Comparison of ENCODE assay signal across 27 cellular contexts in the genomic region with DNA sequence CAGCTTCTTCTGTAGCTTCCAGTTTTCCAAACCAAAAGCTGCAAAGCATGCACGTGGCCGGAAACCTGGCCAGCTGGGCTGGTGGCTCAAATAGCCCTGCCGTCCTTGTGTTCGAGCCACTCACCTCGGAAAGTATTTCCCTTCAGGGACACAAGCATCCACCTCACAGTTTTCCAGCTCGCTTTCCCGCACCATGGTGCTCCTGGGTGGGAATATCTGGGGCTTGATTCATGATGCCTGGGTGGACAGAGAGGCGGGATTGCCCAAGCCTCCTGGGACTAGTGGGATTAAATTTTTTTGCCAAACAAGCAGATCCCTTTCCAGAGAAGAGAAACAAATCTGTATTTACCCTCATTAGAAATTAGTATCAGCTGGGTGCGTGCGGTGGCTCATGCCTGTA. TPM values are rescaled to one million over a fixed set of nuclear protein-coding genes. Genes with fewer than 3 reads are reported as not detected.
A peak's percentile ranks its signal among the peaks of the same experiment; 100 is the strongest.
DNase-seq lines count a peak whose midpoint lies in the region; ATAC-seq and TF ChIP-seq lines count a peak whose summit lies in the region.
"Had no signal": no experiment of that assay in that cellular context is flagged by ENCODE, and none has a peak within 500 bp of the region (broad histone marks: within the 10 kb centered on the region; RNA-seq: fewer than 3 reads in every experiment).

No MANE protein-coding gene starts in this region.

- H3K36me3 Mint-ChIP-seq in activated naive CD4-positive, alpha-beta T cell treated with anti-CD3 and anti-CD28 coated beads, Interleukin-2, amount 10 ng/mL, durations not matched to agents 7 days and 5 days = peaks cover 12% of the 10 kb centered on the region

- H3K27me3 Mint-ChIP-seq in activated naive CD4-positive, alpha-beta T cell treated with anti-CD3 and anti-CD28 coated beads, Interleukin-2, amount 10 ng/mL, durations not matched to agents 7 days and 5 days = no peaks in the 10 kb centered on the region
- H3K27me3 Mint-ChIP-seq: CD4-positive, alpha-beta T cell had no signal

- no peak overlapping the region for H2AK5ac ChIP-seq in IMR-90 (ENCODE audit: low read depth, low read length)
- no peak overlapping the region for H2AK5ac ChIP-seq in mesenchymal stem cell (ENCODE audit: low read length, severe bottlenecking)

- no TSS peak for BruUV-seq in IMR-90 (replicated peaks; lab: Mats Ljungman, UMichigan)

- no peak overlapping the region for H3K27ac ChIP-seq in IMR-90 (ENCODE audit: insufficient read depth, low read length)
- no peak overlapping the region for H3K27ac ChIP-seq in mesenchymal stem cell (ENCODE audit: low read length, poor library complexity, severe bottlenecking)
- no peak overlapping the region for H3K27ac ChIP-seq in tibial nerve
- H3K27ac ChIP-seq: BLaER1, KMS-11 had no signal

- H2BK20ac ChIP-seq in IMR-90 (ENCODE audit: low read depth, low read length) = no peak overlapping the region

- H3K9ac ChIP-seq in IMR-90 (ENCODE audit: low read depth, low read length) (no peak overlapping the region), mesenchymal stem cell (ENCODE audit: low read length) (peak overlapping the region; percentile 14)
- H3K9ac ChIP-seq: BLaER1, KMS-11 had no signal

- ATAC-seq in IMR-90 (ENCODE audit: low read depth) (no peak), HG02852 (IDR thresholded peaks at IDR 0.05; ENCODE audit: unreplicated experiment) (no peak)
- ATAC-seq: GM12878, Right ventricle myocardium inferior had no signal

- no peak for TF ChIP-seq EP300 in tibial nerve (IDR thresholded peaks at IDR 0.05)

- no peak for TF ChIP-seq POLR2A in IMR-90 (IDR thresholded peaks at IDR 0.05; ENCODE audit: low read depth, low read length)
- TF ChIP-seq POLR2A in tibial nerve (IDR thresholded peaks at IDR 0.05) = no peak

- H3K36me3 ChIP-seq in IMR-90 (ENCODE audit: control insufficient read depth, insufficient read depth, low read length) (peaks cover 7% of the 10 kb centered on the region; the same call in 1 of the 2 replicates), mesenchymal stem cell (ENCODE audit: control insufficient read depth in 1 of 2, insufficient read depth in 2 of 2, low read depth in 1 of 2, low read length in 2 of 2) (peaks cover 16 to 23% of the 10 kb centered on the region in 2 experiments), tibial nerve (peaks cover 0 to 46% (median 0%) of the 10 kb centered on the region in 3 donors)

- H3K23ac ChIP-seq in IMR-90 (ENCODE audit: low read depth, low read length) (no peak overlapping the region), mesenchymal stem cell (ENCODE audit: low read length in 2 of 2) (no peak overlapping the region)

- H3K4me2 ChIP-seq in IMR-90 (ENCODE audit: low read depth, low read length) (no peak overlapping the region), mesenchymal stem cell (ENCODE audit: low read length, poor library complexity, severe bottlenecking) (no peak overlapping the region)
- H3K4me2 ChIP-seq: BLaER1, KMS-11 had no signal

- H3K4me1 ChIP-seq in IMR-90 (ENCODE audit: control insufficient read depth, insufficient read depth, low read length) (no peaks in the 10 kb centered on the region), mesenchymal stem cell (ENCODE audit: control insufficient read depth, insufficient read depth, low read depth, low read length) (peaks cover 4% of the 10 kb centered on the region), tibial nerve (no peaks in the 10 kb centered on the region)
- H3K4me1 ChIP-seq: Caco-2 had no signal

- H2AK9ac ChIP-seq in IMR-90 (replicated peaks; ENCODE audit: low read depth, low read length, poor library complexity) = peak overlapping the region; percentile 8

- intact Hi-C loops in IMR-90 (cut with micrococcal nuclease) = no loop called here

- no peak for TF ChIP-seq RAD21 in IMR-90 (IDR thresholded peaks at IDR 0.05; ENCODE audit: low read length)

- no peaks in the 10 kb centered on the region for H4K20me1 ChIP-seq in IMR-90 (ENCODE audit: insufficient read depth, low read length)
- H4K20me1 ChIP-seq: BLaER1 had no signal

- no peak overlapping the region for H2BK15ac ChIP-seq in IMR-90 (ENCODE audit: low read depth, low read length)
- no peak overlapping the region for H2BK15ac ChIP-seq in mesenchymal stem cell (ENCODE audit: low read depth, poor library complexity, severe bottlenecking)

- H3K9me3 Mint-ChIP-seq in activated naive CD4-positive, alpha-beta T cell treated with anti-CD3 and anti-CD28 coated beads, Interleukin-2, amount 10 ng/mL, durations not matched to agents 7 days and 5 days = no peaks in the 10 kb centered on the region
- H3K9me3 Mint-ChIP-seq: CD4-positive, alpha-beta T cell; HFFc6 had no signal

- DNase-seq in activated naive CD4-positive, alpha-beta T cell treated with anti-CD3 and anti-CD28 coated beads, Interleukin-2, amount 10 ng/mL, durations not matched to agents 7 days and 5 days = no peak
- no peak for DNase-seq in activated naive CD4-positive, alpha-beta T cell treated with anti-CD3 and anti-CD28 coated beads, Interleukin-2, amount 50 U/mL, for 16 hours
- DNase-seq in IMR-90 (no peak), mesenchymal stem cell (no peak), tibial nerve (ENCODE audit: low spot score in 2 of 2) (no peak), NCI-H1694 (lab: John Stamatoyannopoulos, UW) (no peak)
- DNase-seq: Caco-2; CD4-positive, alpha-beta T cell; DMS 273 treated with DMSO at 0.1 percent for 48 hours; DMS79 treated with DMSO at 0.1 percent for 48 hours; H7; HFFc6; NCI-H1105; NCI-H146; NCI-H2029 treated with DMSO at 0.1 percent for 48 hours; NCI-H2171; NCI-H345; NCI-H524; NCI-H774; SW 1271 had no signal

- no peak overlapping the region for H2BK120ac ChIP-seq in IMR-90 (ENCODE audit: low read depth, low read length)
- no peak overlapping the region for H2BK120ac ChIP-seq in mesenchymal stem cell (ENCODE audit: low read depth, low read length)

- H3K4me1 Mint-ChIP-seq in activated naive CD4-positive, alpha-beta T cell treated with anti-CD3 and anti-CD28 coated beads, Interleukin-2, amount 10 ng/mL, durations not matched to agents 7 days and 5 days = peaks cover 3% of the 10 kb centered on the region

- no peak overlapping the region for H4K5ac ChIP-seq in IMR-90 (ENCODE audit: low read depth, low read length)

- no peaks in the 10 kb centered on the region for H3K9me3 ChIP-seq in IMR-90 (ENCODE audit: control insufficient read depth, insufficient read depth, low read length)
- H3K9me3 ChIP-seq in mesenchymal stem cell (ENCODE audit: control insufficient read depth, low read length) = no peaks in the 10 kb centered on the region
- no peaks in the 10 kb centered on the region for H3K9me3 ChIP-seq in tibial nerve
- H3K9me3 ChIP-seq: BLaER1, Caco-2 had no signal

- dilution Hi-C loops in IMR-90 (cut with HindIII; ENCODE audit: low sequenced_read_pairs, unreplicated experiment) = no loop called here

- H4K8ac ChIP-seq in IMR-90 (ENCODE audit: low read depth in 2 of 2, low read length in 2 of 2) = no peak overlapping the region
- no peak overlapping the region for H4K8ac ChIP-seq in mesenchymal stem cell (ENCODE audit: low read length)

- no peak overlapping the region for H2AFZ ChIP-seq in IMR-90 (replicated peaks; ENCODE audit: low read length, poor library complexity)
- no peak overlapping the region for H2AFZ ChIP-seq in mesenchymal stem cell (ENCODE audit: low read depth, low read length)

- peak overlapping the region; percentile 14 for H3K27ac Mint-ChIP-seq in activated naive CD4-positive, alpha-beta T cell treated with anti-CD3 and anti-CD28 coated beads, Interleukin-2, amount 10 ng/mL, durations not matched to agents 7 days and 5 days
- H3K27ac Mint-ChIP-seq: CD4-positive, alpha-beta T cell; HFFc6 had no signal

- H3K27me3 ChIP-seq in IMR-90 (ENCODE audit: control insufficient read depth, insufficient read depth, low read length) (no peaks in the 10 kb centered on the region), mesenchymal stem cell (ENCODE audit: control insufficient read depth in 1 of 2, insufficient read depth in 1 of 2, low read length in 2 of 2) (no peaks in the 10 kb centered on the region), tibial nerve (no peaks in the 10 kb centered on the region)
- H3K27me3 ChIP-seq: BLaER1 had no signal

- H3K4me3 Mint-ChIP-seq in activated naive CD4-positive, alpha-beta T cell treated with anti-CD3 and anti-CD28 coated beads, Interleukin-2, amount 10 ng/mL, durations not matched to agents 7 days and 5 days = no peak overlapping the region
- H3K4me3 Mint-ChIP-seq: CD4-positive, alpha-beta T cell; HFFc6 had no signal

- no peak overlapping the region for H2BK5ac ChIP-seq in IMR-90 (ENCODE audit: low read depth, low read length, poor library complexity, severe bottlenecking)
- no peak overlapping the region for H2BK5ac ChIP-seq in mesenchymal stem cell (ENCODE audit: low read depth, low read length, poor library complexity, severe bottlenecking)

- 90% methylated on average over 2 of the region's 10 CpGs; no CpG with 5 or more reads in 1 of the 2 experiments for WGBS in IMR-90 (ENCODE audit: extremely low coverage in 2 of 2, insufficient read length in 1 of 2), 2 experiments
- 100% methylated on average over 4 of the region's 10 CpGs for WGBS in mesenchymal stem cell
- WGBS in tibial nerve, 2 donors = 81 to 84% methylated on average over 10 of the region's 10 CpGs

- H3K79me1 ChIP-seq in IMR-90 (ENCODE audit: low read depth in 1 of 2, low read length in 2 of 2) (0 out of 4 replicates have a peak, but pooled peaks cover 0 to 2% of the 10 kb centered on the region in 2 experiments), mesenchymal stem cell (replicated peaks; ENCODE audit: low read length, poor library complexity, severe bottlenecking) (peaks cover 1% of the 10 kb centered on the region)

- H3K9me1 ChIP-seq in IMR-90 (ENCODE audit: insufficient read depth, low read length) = no peaks in the 10 kb centered on the region

- CTCF ChIA-PET in activated naive CD4-positive, alpha-beta T cell treated with anti-CD3 and anti-CD28 coated beads, Interleukin-2, amount 10 ng/mL, durations not matched to agents 7 days and 5 days (lab: Charles Lee) = interaction anchor here (1.2 kb wide), 1 partner anchor 16 kb away, joined by 4 read pairs; no protein-coding TSS in a partner anchor
- CTCF ChIA-PET in IMR-90 (lab: Yijun Ruan, JAX) = no interaction called here

- no peak overlapping the region for H3K56ac ChIP-seq in IMR-90 (ENCODE audit: extremely low read depth, insufficient read depth, low read length)

- H3K4ac ChIP-seq in IMR-90 (ENCODE audit: low read depth, low read length) (no peak overlapping the region), mesenchymal stem cell (ENCODE audit: low read depth in 1 of 2, low read length in 2 of 2) (no peak overlapping the region)

- no peak for TF ChIP-seq CTCF in IMR-90 (conservative IDR thresholded peaks at IDR 0.05; ENCODE audit: low read depth, low read length)
- TF ChIP-seq CTCF in tibial nerve (IDR thresholded peaks at IDR 0.05) = no peak

- H3K18ac ChIP-seq in IMR-90 (ENCODE audit: low read depth, low read length) (no peak overlapping the region), mesenchymal stem cell (ENCODE audit: low read depth in 1 of 2, low read length in 2 of 2) (no peak overlapping the region)

- in situ Hi-C loops in IMR-90 (cut with MboI; ENCODE audit: low sequenced_read_pairs) = no loop called here

- no peak overlapping the region for H3K4me3 ChIP-seq in IMR-90 (ENCODE audit: insufficient read depth, low read depth, low read length)
- no peak overlapping the region for H3K4me3 ChIP-seq in mesenchymal stem cell (ENCODE audit: insufficient read depth in 1 of 2, low read depth in 1 of 2, low read length in 2 of 2)
- H3K4me3 ChIP-seq in tibial nerve = no peak overlapping the region
- H3K4me3 ChIP-seq: BLaER1, GM12878 had no signal

- H3K14ac ChIP-seq in IMR-90 (replicated peaks; ENCODE audit: low read depth, low read length) (no peak overlapping the region), mesenchymal stem cell (ENCODE audit: low read length in 2 of 2) (no peak overlapping the region)

- H4K91ac ChIP-seq in IMR-90 (ENCODE audit: insufficient read depth, low read depth, low read length) (no peak overlapping the region), mesenchymal stem cell (ENCODE audit: low read length) (no peak overlapping the region)

- POLR2A ChIA-PET in IMR-90 (lab: Charles Lee; ENCODE audit: unreplicated experiment) = no interaction called here

- no peak overlapping the region for H2BK12ac ChIP-seq in mesenchymal stem cell (ENCODE audit: low read length in 2 of 2)

RNA-seq across cellular contexts. Expression of a gene that starts 7.1 kb away (rescaled TPM):
- total RNA-seq in IMR-90 (2012; rRNA removed) = 17.2 and 18.3 TPM in 2 replicates
- 28.4 and 33.1 TPM in 2 replicates for polyA plus RNA-seq in IMR-90 (2012; rRNA removed)
- polyA plus RNA-seq in IMR-90 (2012; cell fraction: cytosol; rRNA removed) = 28.1 and 45.4 TPM in 2 replicates
- polyA plus RNA-seq in IMR-90 (2012; cell fraction: nucleus; rRNA removed; ENCODE audit: low replicate concordance) = 63.8 and 197 TPM in 2 replicates
- polyA plus RNA-seq in mesenchymal stem cell (2013, experiment 1 of 2) = 120 TPM
- polyA plus RNA-seq in mesenchymal stem cell (2013, experiment 2 of 2) = 109 TPM
- total RNA-seq in tibial nerve = 10 to 100 TPM; 32.7 to 49.4 (median 39.9) TPM

RNA-seq across cellular contexts. Expression of a gene that starts 16.3 kb away (rescaled TPM):
- total RNA-seq in IMR-90 (2012; rRNA removed) = not detected in 2 replicates
- 0.21 and 0.34 TPM in 2 replicates for polyA plus RNA-seq in IMR-90 (2012; rRNA removed)
- polyA plus RNA-seq in IMR-90 (2012; cell fraction: cytosol; rRNA removed) = 0.19 and 0.21 TPM in 2 replicates
- 0.11 and 0.23 TPM in 2 replicates for polyA plus RNA-seq in IMR-90 (2012; cell fraction: nucleus; rRNA removed; ENCODE audit: low replicate concordance)
- 0.06 TPM for polyA plus RNA-seq in mesenchymal stem cell (2013, experiment 1 of 2)
- polyA plus RNA-seq in mesenchymal stem cell (2013, experiment 2 of 2) = 0.10 TPM
- 1 to 10 TPM in 2 of 4 donors, under 1 TPM in 2; 0.87 to 1.2 (median 1.0) TPM for total RNA-seq in tibial nerve
- total RNA-seq: A172, HFFc6 had no signal

RNA-seq across cellular contexts. Expression of a gene that starts 19.1 kb away (rescaled TPM):
- 65.6 and 90.5 TPM in 2 replicates for total RNA-seq in IMR-90 (2012; rRNA removed)
- polyA plus RNA-seq in IMR-90 (2012; rRNA removed) = 169 and 228 TPM in 2 replicates
- polyA plus RNA-seq in IMR-90 (2012; cell fraction: cytosol; rRNA removed) = 205 and 351 TPM in 2 replicates
- 119 and 281 TPM in 2 replicates for polyA plus RNA-seq in IMR-90 (2012; cell fraction: nucleus; rRNA removed; ENCODE audit: low replicate concordance)
- 319 TPM for polyA plus RNA-seq in mesenchymal stem cell (2013, experiment 1 of 2)
- 325 TPM for polyA plus RNA-seq in mesenchymal stem cell (2013, experiment 2 of 2)
- 100 to 1,000 TPM in 2 of 4 donors, 10 to 100 TPM in 2; 86.3 to 199 (median 121) TPM for total RNA-seq in tibial nerve

RNA-seq across cellular contexts. Expression of a gene that starts 31.6 kb away (rescaled TPM):
- total RNA-seq in IMR-90 (2012; rRNA removed) (not detected in 2 replicates), tibial nerve (not detected)
- 0.09 TPM in 1 of 2 replicates, not detected in the other for polyA plus RNA-seq in IMR-90 (2012; rRNA removed)
- 0.12 TPM in 1 of 2 replicates, not detected in the other for polyA plus RNA-seq in IMR-90 (2012; cell fraction: cytosol; rRNA removed)
- 0.71 and 1.6 TPM in 2 replicates for polyA plus RNA-seq in IMR-90 (2012; cell fraction: nucleus; rRNA removed; ENCODE audit: low replicate concordance)
- polyA plus RNA-seq in mesenchymal stem cell (2013, experiment 1 of 2) = 0.12 TPM
- polyA plus RNA-seq in mesenchymal stem cell (2013, experiment 2 of 2) = 0.11 TPM
- total RNA-seq: A172, Caco-2, GM12878, HFFc6, HT1080, Right ventricle myocardium inferior had no signal
- polyA plus RNA-seq: GM12878 had no signal

RNA-seq across cellular contexts. Expression of a gene that starts 36.2 kb away (rescaled TPM):
- total RNA-seq in IMR-90 (2012; rRNA removed) = 6.9 and 8.1 TPM in 2 replicates
- 17.4 and 24.1 TPM in 2 replicates for polyA plus RNA-seq in IMR-90 (2012; rRNA removed)
- 13.4 and 20.8 TPM in 2 replicates for polyA plus RNA-seq in IMR-90 (2012; cell fraction: cytosol; rRNA removed)
- 31.6 and 83.7 TPM in 2 replicates for polyA plus RNA-seq in IMR-90 (2012; cell fraction: nucleus; rRNA removed; ENCODE audit: low replicate concordance)
- 12.6 TPM for polyA plus RNA-seq in mesenchymal stem cell (2013, experiment 1 of 2)
- polyA plus RNA-seq in mesenchymal stem cell (2013, experiment 2 of 2) = 10.8 TPM
- 10 to 100 TPM; 36.5 to 56.7 (median 43.5) TPM for total RNA-seq in tibial nerve
